13 cellular contexts compared by ENCODE assay signal in the genomic region with DNA sequence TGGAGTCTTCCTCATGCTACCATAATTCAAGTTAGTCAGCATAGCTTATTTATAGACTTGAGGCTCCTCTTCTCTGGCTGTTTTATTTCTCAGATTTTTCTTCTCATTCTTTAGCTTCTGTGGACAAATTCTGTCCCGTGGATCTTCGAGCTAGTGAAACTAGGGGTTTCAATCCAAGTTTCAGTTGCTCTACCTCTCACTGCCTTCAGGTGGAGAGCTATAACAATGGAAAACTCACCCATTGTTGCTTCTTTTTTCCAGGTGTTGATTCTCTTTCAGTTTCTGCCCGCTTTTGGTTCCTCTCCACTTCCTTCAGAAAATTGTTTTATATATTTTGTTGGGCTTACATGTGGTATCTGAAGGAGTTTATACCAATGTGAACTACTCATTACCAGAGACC.
A peak's percentile ranks its signal among the peaks of the same experiment; 100 is the strongest.
DNase-seq lines count a peak whose midpoint lies in the region; ATAC-seq and TF ChIP-seq lines count a peak whose summit lies in the region.
"Had no signal": no experiment of that assay in that cellular context is flagged by ENCODE, and none has a peak within 500 bp of the region (broad histone marks: within the 10 kb centered on the region; RNA-seq: fewer than 3 reads in every experiment).

No MANE protein-coding gene starts in this region.

- H3K4me1 Mint-ChIP-seq in Caco-2 (ENCODE audit: low read depth, unreplicated experiment) (peaks cover 7% of the 10 kb centered on the region), MCF 10A (ENCODE audit: insufficient read depth, unreplicated experiment) (no peaks in the 10 kb centered on the region)

- H3K27me3 ChIP-seq in Caco-2 (replicated peaks; ENCODE audit: control insufficient read depth, insufficient read depth, low read length): no peaks in the 10 kb centered on the region
- H3K27me3 ChIP-seq in ascending aorta: no peaks in the 10 kb centered on the region
- H3K27me3 ChIP-seq: Peyer's patch had no signal

- intact Hi-C loops in Caco-2 (cut with micrococcal nuclease; ENCODE audit: unreplicated experiment) (loop anchor here (1.0 to 10.0 kb wide), 4 partner anchors 169 to 651 kb away; no protein-coding TSS in a partner anchor), MCF 10A (cut with micrococcal nuclease) (loop anchor here (1.0 kb wide), 1 partner anchor 169 kb away; no protein-coding TSS in a partner anchor), ascending aorta (cut with DNase I) (no loop called here)

- H3K36me3 Mint-ChIP-seq in Caco-2 (ENCODE audit: insufficient read depth, unreplicated experiment): no peaks in the 10 kb centered on the region
- no peaks in the 10 kb centered on the region for H3K36me3 Mint-ChIP-seq in MCF 10A (ENCODE audit: insufficient read depth, unreplicated experiment)

- CTCF ChIA-PET in Caco-2 (lab: Charles Lee): interaction anchor here (0.6 to 2.8 kb wide), 9 partner anchors 48 to 1288 kb away, joined by 3 to 32 read pairs (median 4); no protein-coding TSS in a partner anchor
- CTCF ChIA-PET in MCF 10A (lab: Yijun Ruan, JAX): interaction anchor here (0.7 to 5.0 kb wide), 17 partner anchors 15 to 1912 kb away, joined by 3 to 30 read pairs (median 3); no protein-coding TSS in a partner anchor

- no peak overlapping the region for H3K27ac Mint-ChIP-seq in Caco-2 (ENCODE audit: unreplicated experiment)
- no peak overlapping the region for H3K27ac Mint-ChIP-seq in MCF 10A (ENCODE audit: low read depth, unreplicated experiment)

- peak in 1 of 2 experiments; percentile 31 for DNase-seq in Caco-2
- peak; percentile 1 for DNase-seq in LNCaP clone FGC (ENCODE audit: low read depth)
- DNase-seq in MCF 10A (ENCODE audit: unreplicated experiment): peak; percentile 14
- peak; percentile 28 to 70 for DNase-seq in lung microvascular endothelial cell (ENCODE audit: low read depth in 2 of 2)
- DNase-seq in ascending aorta (ENCODE audit: low spot score in 2 of 2): no peak
- DNase-seq in activated T-cell treated with anti-CD3 and anti-CD28 coated beads, Interleukin-2, amount 50 U/mL, for 1 hour: no peak
- no peak for DNase-seq in ecto neural progenitor cell (ENCODE audit: low spot score)
- DNase-seq: effector CD4-positive, alpha-beta T cell; glutamatergic neuron; NCI-H1930; Peyer's patch; stimulated activated naive CD4-positive, alpha-beta T cell had no signal

- H3K4me1 ChIP-seq in Caco-2: 0 out of 2 replicates have a peak, but pooled peaks cover 3% of the 10 kb centered on the region
- H3K4me1 ChIP-seq in ascending aorta: no peaks in the 10 kb centered on the region
- H3K4me1 ChIP-seq: Peyer's patch had no signal

- H3K4me3 Mint-ChIP-seq in Caco-2 (ENCODE audit: unreplicated experiment): no peak overlapping the region
- no peak overlapping the region for H3K4me3 Mint-ChIP-seq in MCF 10A (ENCODE audit: unreplicated experiment)

- H3K27ac ChIP-seq in ascending aorta: no peak overlapping the region
- H3K27ac ChIP-seq: Peyer's patch had no signal

- no peak for ATAC-seq in GM19455 (IDR thresholded peaks at IDR 0.05; ENCODE audit: unreplicated experiment)

- H3K9me3 Mint-ChIP-seq in Caco-2 (ENCODE audit: unreplicated experiment): no peaks in the 10 kb centered on the region
- peaks cover 9% of the 10 kb centered on the region for H3K9me3 Mint-ChIP-seq in MCF 10A (ENCODE audit: unreplicated experiment)

- H3K4me3 ChIP-seq in Caco-2 (ENCODE audit: low read depth, low read length): no peak overlapping the region
- H3K4me3 ChIP-seq in LNCaP clone FGC (ENCODE audit: low read depth, low read length): no peak overlapping the region
- H3K4me3 ChIP-seq in ascending aorta: no peak overlapping the region
- H3K4me3 ChIP-seq: Peyer's patch had no signal

- H3K36me3 ChIP-seq in Caco-2 (ENCODE audit: control insufficient read depth, insufficient read depth, low read length) (no peaks in the 10 kb centered on the region), ascending aorta (no peaks in the 10 kb centered on the region)
- H3K36me3 ChIP-seq: Peyer's patch had no signal

- POLR2A ChIA-PET in Caco-2 (lab: Charles Lee): no interaction called here
- POLR2A ChIA-PET in MCF 10A (lab: Yijun Ruan, JAX): interaction anchor here (0.6 to 1.2 kb wide), 4 partner anchors 12 to 169 kb away, joined by 3 to 5 read pairs (median 4); no protein-coding TSS in a partner anchor

- TF ChIP-seq CTCF in Caco-2 (IDR thresholded peaks at IDR 0.05; ENCODE audit: insufficient read depth in 1 of 2, low read depth in 1 of 2, low read length in 1 of 2, severe bottlenecking in 1 of 2, unreplicated experiment in 1 of 2) (peak; percentile 41 to 42), LNCaP clone FGC (IDR thresholded peaks at IDR 0.05; ENCODE audit: control insufficient read depth, extremely low read depth, insufficient read depth) (peak; percentile 64), MCF 10A (IDR thresholded peaks at IDR 0.05; ENCODE audit: unreplicated experiment) (no peak), ascending aorta (IDR thresholded peaks at IDR 0.05) (no peak)

- BruUV-seq in Caco-2 (replicated peaks; lab: Mats Ljungman, UMichigan): no TSS peak
- BruUV-seq in MCF 10A (replicated peaks; lab: Mats Ljungman, UMichigan): no TSS peak

- peaks cover 3% of the 10 kb centered on the region for H3K27me3 Mint-ChIP-seq in Caco-2 (ENCODE audit: insufficient read depth, unreplicated experiment)
- peaks cover 12% of the 10 kb centered on the region for H3K27me3 Mint-ChIP-seq in MCF 10A (ENCODE audit: insufficient read depth, unreplicated experiment)

- peaks cover 3% of the 10 kb centered on the region; the same call in 1 of the 2 replicates for H3K9me3 ChIP-seq in Caco-2
- H3K9me3 ChIP-seq in ascending aorta: no peaks in the 10 kb centered on the region
- H3K9me3 ChIP-seq: Peyer's patch had no signal

Comparison
In these comparisons a context has a peak if more than half of its experiments do, and no peak if none do; other contexts are left out.
1. DNase-seq: peak in LNCaP clone FGC (single experiment), MCF 10A (single experiment) and lung microvascular endothelial cell (2 of 2); none in ascending aorta (0 of 2), activated T-cell treated with anti-CD3 and anti-CD28 coated beads, Interleukin-2, amount 50 U/mL, for 1 hour (single experiment) and ecto neural progenitor cell (single experiment).
2. CTCF ChIP-seq: peak in Caco-2 (2 of 2) and LNCaP clone FGC (single experiment); none in MCF 10A (single experiment) and ascending aorta (0 of 3).